ENCODE assay signal across 8 cellular contexts in genomic region chr1:67760030-67760821, GRCh38.
DNase-seq lines count a peak whose midpoint lies in the region; ATAC-seq, FAIRE-seq and TF ChIP-seq lines count a peak whose summit lies in the region.

No MANE protein-coding gene starts in this region.

- SMC1A ChIA-PET in GM12878 (lab: Charles Lee; ENCODE audit: uncharacterized antibody, unreplicated experiment) = interaction anchor here (0.6 to 14.1 kb wide), 68 partner anchors 9 to 546 kb away, joined by 3 to 227 read pairs (median 5); partner anchors contain the start of gene GADD45A

- CTCF ChIA-PET in GM12878 (lab: Yijun Ruan, JAX) = interaction anchor here (0.6 to 10.8 kb wide), 77 partner anchors 9 to 835 kb away, joined by 3 to 227 read pairs (median 5); partner anchors contain the start of gene GADD45A

- peaks cover 0 to 3% of the 10 kb centered on the region in 2 experiments; a peak in 2 of 4 replicates for H3K27me3 ChIP-seq in GM12878 (replicated peaks in 1 of 2; ENCODE audit: control insufficient read depth in 2 of 2, insufficient read depth in 2 of 2, low read length in 1 of 2)
- peaks cover 0 to 14% (median 0%) of the 10 kb centered on the region in 7 donors for H3K27me3 ChIP-seq in spleen (replicated peaks in 1 of 7)

- TF ChIP-seq POLR2A in GM12878 (IDR thresholded peaks at IDR 0.05; ENCODE audit: low read depth, low read length) (no peak), spleen (IDR thresholded peaks at IDR 0.05) (no peak)

- H3K9me3 ChIP-seq in GM12878 (replicated peaks; ENCODE audit: control insufficient read depth, insufficient read depth, low read length) = no peaks in the 10 kb centered on the region
- no peaks in the 10 kb centered on the region for H3K9me3 ChIP-seq in spleen

- in situ Hi-C loops in GM12878 (cut with MboI) = loop anchor here (5.0 kb wide), 1 partner anchor 203 kb away; no protein-coding TSS in a partner anchor

- RAD21 ChIA-PET in GM12878 (lab: Charles Lee; ENCODE audit: unreplicated experiment) = interaction anchor here (0.6 to 12.6 kb wide), 59 partner anchors 9 to 590 kb away, joined by 3 to 225 read pairs (median 7); partner anchors contain the start of gene GADD45A

- no peaks in the 10 kb centered on the region for H3K79me2 ChIP-seq in GM12878 (ENCODE audit: control insufficient read depth, insufficient read depth, low read length)

- TF ChIP-seq CTCF in GM12878 (IDR thresholded peaks at IDR 0.05 in 2 of 3, conservative IDR thresholded peaks at IDR 0.05 in 1 of 3; ENCODE audit: control insufficient read depth in 2 of 3, extremely low read depth in 1 of 3, insufficient read depth in 1 of 3, low read depth in 3 of 3, low read length in 3 of 3) = peak; percentile 70 to 84 (median 81); a peak in 5 of 6 replicates
- TF ChIP-seq CTCF in spleen (IDR thresholded peaks at IDR 0.05 in 8 of 11, conservative IDR thresholded peaks at IDR 0.05 in 3 of 11) = peak; percentile 76 to 93 (median 86)

- peak overlapping the region; percentile 62 for H3K4me2 ChIP-seq in GM12878 (ENCODE audit: control insufficient read depth, insufficient read depth)

- TF ChIP-seq RAD21 in GM12878 (IDR thresholded peaks at IDR 0.05; ENCODE audit: insufficient read depth, low read depth, low read length) = peak; percentile 85

- DNase-seq in NK-92 treated with Interleukin-12 subunit alpha and Interleukin-12 subunit beta, amount 100 ng/mL, for 24 hours (lab: John Stamatoyannopoulos, UW) = peak; percentile 30
- no peak for DNase-seq in NK-92 (lab: John Stamatoyannopoulos, UW; ENCODE audit: unreplicated experiment)
- peak; percentile 88 for DNase-seq in NAMALWA (ENCODE audit: low spot score)
- peak; percentile 43 for DNase-seq in T1000 (lab: John Stamatoyannopoulos, UW)
- DNase-seq in GM12878 (ENCODE audit: low read depth, low spot score) = peak; percentile 90
- DNase-seq in iPS-NIHi11 (ENCODE audit: low spot score) = peak; percentile 70
- DNase-seq in spleen = no peak

- ATAC-seq in HG02623 (IDR thresholded peaks at IDR 0.05; ENCODE audit: unreplicated experiment) (peak; percentile 98), GM12878 (peak; percentile 98)

- H3K9ac ChIP-seq in GM12878 (ENCODE audit: control insufficient read depth, insufficient read depth, low read length) = no peak overlapping the region

- intact Hi-C loops in GM12878 (cut with micrococcal nuclease; ENCODE audit: unreplicated experiment) (loop anchor here (1.0 to 5.0 kb wide), 6 partner anchors 23 to 423 kb away; partner anchors contain the start of gene SERBP1), spleen (cut with DNase I; ENCODE audit: low total_unique reads) (loop anchor here (5.0 to 10.0 kb wide), 3 partner anchors 75 to 355 kb away; partner anchors contain the start of gene GNG12)

- BruUV-seq in GM12878 (replicated peaks; lab: Mats Ljungman, UMichigan) = no TSS peak

- peak; percentile 99 for FAIRE-seq in GM12878 (lab: Jason Lieb, UNC)

- peak; percentile 96 to 99; a peak in 3 of 4 replicates for TF ChIP-seq EP300 in GM12878 (IDR thresholded peaks at IDR 0.05; ENCODE audit: borderline replicate concordance in 1 of 2, control insufficient read depth in 1 of 2, low read depth in 2 of 2, low read length in 2 of 2)

- peak overlapping the region; percentile 88 for H2AFZ ChIP-seq in GM12878 (ENCODE audit: control insufficient read depth, low read depth, low read length)

- H3K4me1 ChIP-seq in GM12878 (ENCODE audit: control insufficient read depth, insufficient read depth, low read length) (peaks cover 15% of the 10 kb centered on the region), spleen (peaks cover 0 to 24% (median 15%) of the 10 kb centered on the region in 6 donors)

- peak overlapping the region; percentile 84 for H3K27ac ChIP-seq in GM12878 (ENCODE audit: control insufficient read depth, insufficient read depth)
- H3K27ac ChIP-seq in spleen = peak overlapping the region in 3 of 8 donors; percentile 15 to 36 (median 22)

- H3K36me3 ChIP-seq in GM12878 (ENCODE audit: control insufficient read depth in 2 of 2, insufficient read depth in 2 of 2, low read length in 1 of 2) (no peaks in the 10 kb centered on the region), spleen (no peaks in the 10 kb centered on the region)

- no peak overlapping the region for H3K4me3 ChIP-seq in GM12878
- H3K4me3 ChIP-seq in spleen = no peak overlapping the region

- WGBS in GM12878 (ENCODE audit: insufficient coverage, insufficient replicate concordance, low lambda C conversion rate, missing lambda C conversion rate) = 4% methylated on average over 14 of the region's 14 CpGs
- 35 to 44% (median 37%) methylated on average over 14 of the region's 14 CpGs for WGBS in spleen, 5 donors

- POLR2A ChIA-PET in GM12878 (lab: Charles Lee) = interaction anchor here (0.6 to 4.2 kb wide), 24 partner anchors 10 to 225 kb away, joined by 3 to 33 read pairs (median 4); partner anchors contain the start of gene GADD45A

- H4K20me1 ChIP-seq in GM12878 (ENCODE audit: control insufficient read depth, insufficient read depth) = no peaks in the 10 kb centered on the region

TF ChIP-seq in GM12878, 131 proteins besides CTCF, POLR2A, EP300 and RAD21 (continues in another document):
- no peak for TF ChIP-seq WRNIP1 (IDR thresholded peaks at IDR 0.05; ENCODE audit: borderline replicate concordance, low read depth, low read length)
- TF ChIP-seq CREM (IDR thresholded peaks at IDR 0.05; ENCODE audit: low read depth) = peak; percentile 87
- TF ChIP-seq ZNF24 (IDR thresholded peaks at IDR 0.05) = peak; percentile 72; the same call in 1 of the 2 replicates
- TF ChIP-seq MXI1 (IDR thresholded peaks at IDR 0.05; ENCODE audit: low read depth, low read length) = peak; percentile 67
- no peak for TF ChIP-seq RCOR1 (conservative IDR thresholded peaks at IDR 0.05; ENCODE audit: low read depth, low read length)
- TF ChIP-seq, protein P1, sequence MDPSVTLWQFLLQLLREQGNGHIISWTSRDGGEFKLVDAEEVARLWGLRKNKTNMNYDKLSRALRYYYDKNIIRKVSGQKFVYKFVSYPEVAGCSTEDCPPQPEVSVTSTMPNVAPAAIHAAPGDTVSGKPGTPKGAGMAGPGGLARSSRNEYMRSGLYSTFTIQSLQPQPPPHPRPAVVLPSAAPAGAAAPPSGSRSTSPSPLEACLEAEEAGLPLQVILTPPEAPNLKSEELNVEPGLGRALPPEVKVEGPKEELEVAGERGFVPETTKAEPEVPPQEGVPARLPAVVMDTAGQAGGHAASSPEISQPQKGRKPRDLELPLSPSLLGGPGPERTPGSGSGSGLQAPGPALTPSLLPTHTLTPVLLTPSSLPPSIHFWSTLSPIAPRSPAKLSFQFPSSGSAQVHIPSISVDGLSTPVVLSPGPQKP (IDR thresholded peaks at IDR 0.05; ENCODE audit: low read depth, low read length) = no peak
- TF ChIP-seq SIX5 (IDR thresholded peaks at IDR 0.05; ENCODE audit: low read depth, low read length, severe bottlenecking) = no peak
- peak; percentile 94 for TF ChIP-seq TCF3 (IDR thresholded peaks at IDR 0.05; ENCODE audit: borderline replicate concordance, insufficient read depth, low read depth, low read length)
- no peak for TF ChIP-seq ZNF217 (IDR thresholded peaks at IDR 0.05)
- TF ChIP-seq RUNX3 (IDR thresholded peaks at IDR 0.05; ENCODE audit: low read length) = peak; percentile 91
- no peak for TF ChIP-seq USF1 (IDR thresholded peaks at IDR 0.05; ENCODE audit: borderline replicate concordance, extremely low read length, insufficient read depth, low read depth, low read length)
- peak; percentile 47; the same call in 1 of the 2 replicates for TF ChIP-seq YY1 (IDR thresholded peaks at IDR 0.05; ENCODE audit: low read depth, low read length)
- TF ChIP-seq MLLT1 (IDR thresholded peaks at IDR 0.05) = peak; percentile 79; the same call in 1 of the 2 replicates
- TF ChIP-seq HCFC1 (IDR thresholded peaks at IDR 0.05; ENCODE audit: low read length) = no peak
- TF ChIP-seq, protein P2, sequence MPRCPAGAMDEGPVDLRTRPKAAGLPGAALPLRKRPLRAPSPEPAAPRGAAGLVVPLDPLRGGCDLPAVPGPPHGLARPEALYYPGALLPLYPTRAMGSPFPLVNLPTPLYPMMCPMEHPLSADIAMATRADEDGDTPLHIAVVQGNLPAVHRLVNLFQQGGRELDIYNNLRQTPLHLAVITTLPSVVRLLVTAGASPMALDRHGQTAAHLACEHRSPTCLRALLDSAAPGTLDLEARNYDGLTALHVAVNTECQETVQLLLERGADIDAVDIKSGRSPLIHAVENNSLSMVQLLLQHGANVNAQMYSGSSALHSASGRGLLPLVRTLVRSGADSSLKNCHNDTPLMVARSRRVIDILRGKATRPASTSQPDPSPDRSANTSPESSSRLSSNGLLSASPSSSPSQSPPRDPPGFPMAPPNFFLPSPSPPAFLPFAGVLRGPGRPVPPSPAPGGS (IDR thresholded peaks at IDR 0.05; ENCODE audit: borderline replicate concordance, insufficient read depth, low read depth, low read length, poor library complexity, severe bottlenecking) = no peak
- 0 out of 2 replicates have a peak, but pooled peaks have one; percentile 28 for TF ChIP-seq RB1 (IDR thresholded peaks at IDR 0.05; ENCODE audit: borderline replicate concordance)

Comparison
In these comparisons a context has a peak if more than half of its experiments do, and no peak if none do; other contexts are left out.
1. DNase-seq: peak in NK-92 treated with Interleukin-12 subunit alpha and Interleukin-12 subunit beta, amount 100 ng/mL, for 24 hours (single experiment), NAMALWA (single experiment), T1000 (single experiment), GM12878 (single experiment) and iPS-NIHi11 (single experiment); none in NK-92 (single experiment) and spleen (single experiment).